Comparison of ENCODE assay signal across 26 cellular contexts in the genomic region with DNA sequence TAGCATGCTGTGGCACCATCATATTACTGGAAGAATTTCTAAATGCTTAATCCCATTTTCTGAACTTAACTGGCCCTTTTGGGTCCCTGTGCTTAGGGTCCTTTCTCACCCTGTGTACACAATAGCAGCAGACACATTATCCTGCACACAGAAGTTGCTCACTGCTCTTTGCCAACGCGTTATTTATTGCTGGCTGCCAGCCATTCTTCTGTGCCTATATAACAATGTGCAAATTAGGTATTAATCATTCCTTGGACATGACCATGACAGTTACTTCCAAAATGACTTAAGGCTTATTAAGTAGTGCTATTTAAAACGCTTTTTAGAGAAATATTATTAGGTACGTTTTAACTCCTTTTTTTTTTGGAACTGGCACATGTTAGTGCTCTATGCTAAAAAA.
"Had no signal": no experiment of that assay in that cellular context is flagged by ENCODE, and none has a peak within 500 bp of the region (broad histone marks: within the 10 kb centered on the region; RNA-seq: fewer than 3 reads in every experiment).

No MANE protein-coding gene starts in this region.

- H3K27me3 ChIP-seq: brain microvascular endothelial cell, esophagus muscularis mucosa, gastroesophageal sphincter, heart right ventricle, right lobe of liver, upper lobe of right lung had no signal

- H3K36me3 ChIP-seq: brain microvascular endothelial cell, esophagus muscularis mucosa, gastroesophageal sphincter, heart right ventricle, left ventricle myocardium inferior, right lobe of liver, thoracic aorta, upper lobe of right lung had no signal

- H3K4me1 ChIP-seq: left ventricle myocardium inferior, psoas muscle, right lobe of liver, upper lobe of right lung had no signal

- H3K9me3 ChIP-seq: esophagus muscularis mucosa, gastroesophageal sphincter, heart right ventricle, left ventricle myocardium inferior, psoas muscle, right lobe of liver, thoracic aorta, upper lobe of right lung had no signal

- ATAC-seq: activated naive CD8-positive, alpha-beta T cell treated with anti-CD3 and anti-CD28 coated beads, Interleukin-2, amount 50 U/mL, for 24 hours; activated T-cell treated with anti-CD3 and anti-CD28 coated beads, Interleukin-2, amount 50 U/mL, for 4 hours; gastroesophageal sphincter; psoas muscle; right lobe of liver; stimulated activated memory B cell treated with anti-CD40 and anti-IgM and Interleukin-4, amounts not matched to agents 10 μg/mL and 1 μg/mL and 100 μg/mL, for 72 hours; upper lobe of right lung had no signal

- H3K4me3 ChIP-seq: esophagus muscularis mucosa, gastroesophageal sphincter, heart right ventricle, left ventricle myocardium inferior, psoas muscle, right lobe of liver, thoracic aorta, upper lobe of right lung had no signal

- DNase-seq: activated CD4-positive, alpha-beta T cell treated with anti-CD3 and anti-CD28 coated beads, Interleukin-2, amount 50 U/mL, for 1 hour; activated CD4-positive, CD25-positive, alpha-beta regulatory T cell treated with anti-CD3 and anti-CD28 coated beads, Interleukin-2, amount 50 U/mL, for 72 hours; activated CD8-positive, alpha-beta memory T cell treated with anti-CD3 and anti-CD28 coated beads, Interleukin-2, amount 50 U/mL, for 4 hours; activated effector memory CD4-positive, alpha-beta T cell treated with Interleukin-2 at 50 U/mL for 16 hours; activated naive CD4-positive, alpha-beta T cell treated with anti-CD3 and anti-CD28 coated beads, Interleukin-2, amount 10 ng/mL, durations not matched to agents 7 days and 5 days; activated naive CD8-positive, alpha-beta T cell treated with anti-CD3 and anti-CD28 coated beads, Interleukin-2, amount 50 U/mL, for 24 hours; activated T-cell treated with anti-CD3 and anti-CD28 coated beads, Interleukin-2, amount 50 U/mL, for 4 hours; anterior cingulate cortex; brain microvascular endothelial cell; cerebellar nuclear complex; cortex of kidney; heart right ventricle; immature natural killer cell; kidney glomerular epithelial cell; left ventricle myocardium inferior; mammary epithelial cell; psoas muscle; right lobe of liver; small intestine; stimulated activated CD4-positive, alpha-beta T cell treated with anti-CD3 and anti-CD28 coated beads, Interleukin-4, amount 100 ng/mL, for 1 hour; T1000; upper lobe of right lung had no signal

- H3K27ac ChIP-seq: brain microvascular endothelial cell, esophagus muscularis mucosa, gastroesophageal sphincter, heart right ventricle, left ventricle myocardium inferior, psoas muscle, right lobe of liver, thoracic aorta, upper lobe of right lung had no signal
